In genomic region chr19:583198-583967, GRCh38 we compare ENCODE assay signal across 1 cellular context.
TF ChIP-seq lines count a peak whose summit lies in the region.

No MANE protein-coding gene starts in this region.

TF ChIP-seq in IMR-90, 13 proteins besides CTCF, POLR2A, EP300 and RAD21:
- no peak for TF ChIP-seq MAZ (IDR thresholded peaks at IDR 0.05; ENCODE audit: borderline replicate concordance, low read depth, low read length)
- no peak for TF ChIP-seq RFX5 (IDR thresholded peaks at IDR 0.05; ENCODE audit: low read depth, low read length)
- TF ChIP-seq CHD1 (IDR thresholded peaks at IDR 0.05; ENCODE audit: low read depth, low read length) = no peak
- no peak for TF ChIP-seq SMC3 (IDR thresholded peaks at IDR 0.05; ENCODE audit: low read depth, low read length)
- no peak for TF ChIP-seq ELK1 (IDR thresholded peaks at IDR 0.05; ENCODE audit: borderline replicate concordance, low read depth, low read length)
- TF ChIP-seq, protein P1, sequence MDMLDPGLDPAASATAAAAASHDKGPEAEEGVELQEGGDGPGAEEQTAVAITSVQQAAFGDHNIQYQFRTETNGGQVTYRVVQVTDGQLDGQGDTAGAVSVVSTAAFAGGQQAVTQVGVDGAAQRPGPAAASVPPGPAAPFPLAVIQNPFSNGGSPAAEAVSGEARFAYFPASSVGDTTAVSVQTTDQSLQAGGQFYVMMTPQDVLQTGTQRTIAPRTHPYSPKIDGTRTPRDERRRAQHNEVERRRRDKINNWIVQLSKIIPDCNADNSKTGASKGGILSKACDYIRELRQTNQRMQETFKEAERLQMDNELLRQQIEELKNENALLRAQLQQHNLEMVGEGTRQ (IDR thresholded peaks at IDR 0.05; ENCODE audit: low read depth, low read length) = no peak
- TF ChIP-seq CEBPB (IDR thresholded peaks at IDR 0.05; ENCODE audit: low read depth, low read length) = no peak
- TF ChIP-seq BHLHE40 (IDR thresholded peaks at IDR 0.05; ENCODE audit: low read depth, low read length) = no peak
- TF ChIP-seq NFE2L2 (IDR thresholded peaks at IDR 0.05; ENCODE audit: low read depth, low read length) = no peak
- TF ChIP-seq RCOR1 (IDR thresholded peaks at IDR 0.05; ENCODE audit: insufficient replicate concordance, low read length) = no peak
- TF ChIP-seq FOS (IDR thresholded peaks at IDR 0.05; ENCODE audit: low read depth, low read length) = no peak
- no peak for TF ChIP-seq MXI1 (IDR thresholded peaks at IDR 0.05; ENCODE audit: borderline replicate concordance, low read depth, low read length)
- no peak for TF ChIP-seq MAFK (IDR thresholded peaks at IDR 0.05; ENCODE audit: low read depth, low read length)
TF ChIP-seq in IMR-90: peak in this region for 0.
